8 cellular contexts compared by ENCODE assay signal in the genomic region with DNA sequence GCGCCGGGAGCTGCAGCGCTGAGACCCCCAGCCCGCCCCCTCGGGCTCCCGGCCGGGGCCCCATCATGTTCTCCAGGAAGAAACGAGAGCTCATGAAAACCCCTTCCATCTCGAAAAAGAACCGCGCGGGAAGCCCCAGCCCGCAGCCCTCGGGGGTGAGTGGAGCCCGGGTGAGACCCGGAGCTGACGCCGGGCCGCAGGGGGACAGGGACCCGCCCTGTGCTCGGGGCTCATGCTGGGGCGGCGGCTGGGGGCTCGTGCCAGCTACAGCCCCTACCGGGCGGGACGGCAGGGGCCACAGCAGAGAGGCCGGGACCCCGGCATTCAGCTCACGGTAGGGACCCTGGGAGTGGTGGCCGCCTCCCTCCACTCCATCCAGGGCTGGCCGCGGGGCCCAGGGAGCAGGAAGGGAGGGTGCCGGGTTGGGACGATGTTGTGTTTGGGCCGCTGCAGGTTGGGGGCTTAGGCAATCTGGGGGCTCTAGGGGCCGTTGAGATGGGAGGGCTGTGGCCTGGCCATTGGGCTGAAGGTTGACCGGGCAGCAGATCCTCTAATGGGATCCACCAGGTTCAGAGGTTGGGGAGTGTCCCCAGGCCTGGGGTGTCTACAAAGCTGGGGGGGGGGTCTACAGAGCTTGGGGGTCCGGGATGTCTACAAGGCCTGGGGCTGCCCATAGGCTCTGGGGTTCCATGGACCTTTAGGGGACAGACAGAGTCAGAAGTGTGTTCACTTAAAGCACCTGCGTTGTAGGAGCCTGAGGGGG. TPM values are rescaled to one million over a fixed set of nuclear protein-coding genes. Genes with fewer than 3 reads are reported as not detected.
DNase-seq lines count a peak whose midpoint lies in the region; ATAC-seq and TF ChIP-seq lines count a peak whose summit lies in the region.

No MANE protein-coding gene starts in this region.

- intact Hi-C loops in sigmoid colon (cut with DNase I): no loop called here

- peaks cover 36% of the 10 kb centered on the region for H3F3A ChIP-seq in SU-DHL-6 (ENCODE audit: insufficient read depth)

- H3K4me3 ChIP-seq in SU-DHL-6 (ENCODE audit: insufficient read depth, low read length, poor library complexity, severe bottlenecking) (peak overlapping the region; percentile 88), sigmoid colon (peak overlapping the region; percentile 2 to 45 (median 36))

- no peaks in the 10 kb centered on the region for H3K9me2 ChIP-seq in SU-DHL-6 (replicated peaks; ENCODE audit: insufficient read depth, low read length)

- H3K9ac ChIP-seq in SU-DHL-6 (ENCODE audit: low read length): peak overlapping the region; percentile 96

- peaks cover 61% of the 10 kb centered on the region for H3K36me3 Mint-ChIP-seq in effector memory CD8-positive, alpha-beta T cell (ENCODE audit: insufficient read depth)

- peak overlapping the region; percentile 93 to 96 for H3K4me3 Mint-ChIP-seq in effector memory CD8-positive, alpha-beta T cell

- TF ChIP-seq POLR2A in sigmoid colon (IDR thresholded peaks at IDR 0.05): no peak

- H3K9me3 ChIP-seq in SU-DHL-6 (ENCODE audit: insufficient read depth, low read length) (no peaks in the 10 kb centered on the region), sigmoid colon (no peaks in the 10 kb centered on the region)

- peak overlapping the region; percentile 94 to 96 for H3K27ac Mint-ChIP-seq in effector memory CD8-positive, alpha-beta T cell

- no peaks in the 10 kb centered on the region for H3K9me3 Mint-ChIP-seq in effector memory CD8-positive, alpha-beta T cell

- H2AFZ ChIP-seq in SU-DHL-6 (ENCODE audit: low read depth, low read length, severe bottlenecking): peak overlapping the region; percentile 13

- H3K36me3 ChIP-seq in SU-DHL-6 (ENCODE audit: low read length): no peaks in the 10 kb centered on the region
- H3K36me3 ChIP-seq in sigmoid colon: no peaks in the 10 kb centered on the region

- no peaks in the 10 kb centered on the region for H4K20me1 ChIP-seq in SU-DHL-6 (ENCODE audit: low read depth, low read length)

- H3K27me3 ChIP-seq in SU-DHL-6 (ENCODE audit: low read length) (no peaks in the 10 kb centered on the region), sigmoid colon (peaks cover 44 to 83% (median 74%) of the 10 kb centered on the region in 3 donors)

- peaks cover 39 to 46% of the 10 kb centered on the region in 2 donors for H3K4me1 Mint-ChIP-seq in effector memory CD8-positive, alpha-beta T cell (ENCODE audit: low read depth in 2 of 2)

- H3K4me2 ChIP-seq in SU-DHL-6 (ENCODE audit: low read depth, low read length, poor library complexity, severe bottlenecking): peak overlapping the region; percentile 74

- WGBS in sigmoid colon, 2 donors: 4% methylated on average over 40 of the region's 40 CpGs

- H3K4me1 ChIP-seq in sigmoid colon: peaks cover 0 to 52% (median 34%) of the 10 kb centered on the region in 4 donors

- H3K27ac ChIP-seq in SU-DHL-6 (ENCODE audit: low read depth, low read length) (peak overlapping the region; percentile 89), sigmoid colon (peak overlapping the region; percentile 23 to 56 (median 45))

- DNase-seq in stimulated activated CD4-positive, alpha-beta T cell treated with anti-CD3 and anti-CD28 coated beads, Interleukin-1b, Interleukin-23, amount 100 ng/mL, for 48 hours: peak; percentile 50
- DNase-seq in stimulated activated CD4-positive, alpha-beta T cell treated with anti-CD3 and anti-CD28 coated beads, Interleukin-4, amount 100 ng/mL, for 4 hours: no peak
- peak; percentile 79 to 81 (median 81) for DNase-seq in effector memory CD8-positive, alpha-beta T cell
- DNase-seq in sigmoid colon (no peak), retina (no peak), superior temporal gyrus (ENCODE audit: extremely low spot score) (no peak)

- TF ChIP-seq CTCF in SU-DHL-6 (IDR thresholded peaks at IDR 0.05; ENCODE audit: insufficient read depth, low read length, poor library complexity, severe bottlenecking) (no peak), sigmoid colon (IDR thresholded peaks at IDR 0.05) (no peak)

- no peak for TF ChIP-seq EP300 in sigmoid colon (IDR thresholded peaks at IDR 0.05)

- no peaks in the 10 kb centered on the region for H3K27me3 Mint-ChIP-seq in effector memory CD8-positive, alpha-beta T cell

- H3K79me2 ChIP-seq in SU-DHL-6 (ENCODE audit: insufficient read depth, low read length): peaks cover 21% of the 10 kb centered on the region

- ATAC-seq in effector memory CD8-positive, alpha-beta T cell (replicated peaks): peak; percentile 66
- ATAC-seq in HG02759 (IDR thresholded peaks at IDR 0.05; ENCODE audit: unreplicated experiment): no peak

RNA-seq across cellular contexts. Expression of gene ARHGAP45, which starts 0.6 kb away (rescaled TPM):
- 10 to 100 TPM; 12.8 to 21.6 (median 18.2) TPM for total RNA-seq in sigmoid colon
- 100 to 1,000 TPM in 1 of 3 donors, 10 to 100 TPM in 2; 38.6 to 103 (median 39.0) TPM for polyA plus RNA-seq in sigmoid colon

RNA-seq across cellular contexts. Expression of gene ABCA7, which starts 27.6 kb away (rescaled TPM):
- total RNA-seq in sigmoid colon: 10 to 100 TPM in 2 of 4 donors, 1 to 10 TPM in 2; 3.8 to 20.5 (median 10.9) TPM
- 10 to 100 TPM in 1 of 3 donors, 1 to 10 TPM in 2; 1.8 to 25.1 (median 9.9) TPM for polyA plus RNA-seq in sigmoid colon

RNA-seq across cellular contexts. Expression of gene POLR2E, which starts 27.7 kb away (rescaled TPM):
- total RNA-seq in sigmoid colon: 100 to 1,000 TPM in 2 of 4 donors, 10 to 100 TPM in 2; 82.0 to 203 (median 104) TPM
- 100 to 1,000 TPM; 124 to 175 (median 133) TPM for polyA plus RNA-seq in sigmoid colon

RNA-seq across cellular contexts. Expression of gene GPX4, which starts 36.3 kb away (rescaled TPM):
- 100 to 1,000 TPM; 269 to 433 (median 371) TPM for total RNA-seq in sigmoid colon
- polyA plus RNA-seq in sigmoid colon: 100 to 1,000 TPM; 311 to 662 (median 643) TPM

RNA-seq across cellular contexts. Expression of gene CNN2, which starts 41.1 kb away (rescaled TPM):
- total RNA-seq in sigmoid colon: 10 to 100 TPM; 25.5 to 59.0 (median 36.3) TPM
- polyA plus RNA-seq in sigmoid colon: 100 to 1,000 TPM in 1 of 3 donors, 10 to 100 TPM in 2; 48.0 to 115 (median 53.9) TPM

Comparison
In these comparisons a context has a peak if more than half of its experiments do, and no peak if none do; other contexts are left out.
1. DNase-seq: peak in stimulated activated CD4-positive, alpha-beta T cell treated with anti-CD3 and anti-CD28 coated beads, Interleukin-1b, Interleukin-23, amount 100 ng/mL, for 48 hours (single experiment) and effector memory CD8-positive, alpha-beta T cell (3 of 3); none in stimulated activated CD4-positive, alpha-beta T cell treated with anti-CD3 and anti-CD28 coated beads, Interleukin-4, amount 100 ng/mL, for 4 hours (0 of 2), sigmoid colon (single experiment), retina (single experiment) and superior temporal gyrus (single experiment).